8 cellular contexts compared by ENCODE assay signal in genomic region chr1:64663654-64664053, GRCh38.
DNase-seq lines count a peak whose midpoint lies in the region; ATAC-seq and TF ChIP-seq lines count a peak whose summit lies in the region.

No MANE protein-coding gene starts in this region.

- in situ Hi-C loops in GM13977 (cut with MboI; ENCODE audit: low pct_unique_long_range_greater_than_20kb, low sequenced_read_pairs, unreplicated experiment) (loop anchor here (25.0 kb wide), 1 partner anchor 401 kb away; no protein-coding TSS in a partner anchor), Panc1 (cut with HindIII; ENCODE audit: low pct_unique_long_range_greater_than_20kb, low sequenced_read_pairs) (no loop called here), G401 (cut with HindIII; ENCODE audit: low sequenced_read_pairs) (no loop called here)

- intact Hi-C loops in Panc1 (cut with micrococcal nuclease; ENCODE audit: unreplicated experiment): no loop called here

- TF ChIP-seq CTCF in BE2C (IDR thresholded peaks at IDR 0.05; ENCODE audit: low read depth, low read length) (peak; percentile 36), GM13977 (IDR thresholded peaks at IDR 0.05; ENCODE audit: extremely low read depth, insufficient read depth, missing control alignments) (peak; percentile 31), Panc1 (IDR thresholded peaks at IDR 0.05) (peak; percentile 50), foreskin fibroblast (IDR thresholded peaks at IDR 0.05; ENCODE audit: low read depth, low read length) (peak; percentile 19)

- H3K27me3 ChIP-seq in BE2C (no peaks in the 10 kb centered on the region), Panc1 (ENCODE audit: control insufficient read depth, insufficient read depth, low read length) (no peaks in the 10 kb centered on the region)

- H3K27ac ChIP-seq in Panc1 (ENCODE audit: low read length): no peak overlapping the region

- no peaks in the 10 kb centered on the region for H3K4me1 ChIP-seq in BE2C
- H3K4me1 ChIP-seq in Panc1 (ENCODE audit: control insufficient read depth, insufficient read depth, low read length): no peaks in the 10 kb centered on the region

- H3K36me3 ChIP-seq in BE2C: no peaks in the 10 kb centered on the region
- H3K36me3 ChIP-seq in Panc1 (ENCODE audit: control insufficient read depth, insufficient read depth, low read length): peaks cover 15% of the 10 kb centered on the region

- peak; percentile 35 for DNase-seq in BE2C
- DNase-seq in GM13977 (ENCODE audit: low spot score): peak; percentile 7
- no peak for DNase-seq in Panc1 (ENCODE audit: low read depth, low spot score)
- DNase-seq in foreskin fibroblast: peak in 1 of 2 donors; percentile 10
- no peak for DNase-seq in G401 (ENCODE audit: low spot score)
- DNase-seq in NK-92 treated with Interleukin-12 subunit alpha and Interleukin-12 subunit beta, amount 100 ng/mL, for 24 hours (lab: John Stamatoyannopoulos, UW): no peak

- ATAC-seq in Panc1 (no peak), HG02840 (IDR thresholded peaks at IDR 0.05; ENCODE audit: low FRiP score, unreplicated experiment) (no peak), HG03460 (IDR thresholded peaks at IDR 0.05; ENCODE audit: unreplicated experiment) (no peak)

- no TSS peak for BruUV-seq in Panc1 (replicated peaks; lab: Mats Ljungman, UMichigan)

- H3K9me3 ChIP-seq in BE2C: no peaks in the 10 kb centered on the region
- H3K9me3 ChIP-seq in Panc1 (ENCODE audit: control insufficient read depth, insufficient read depth, low read depth, low read length): no peaks in the 10 kb centered on the region

- POLR2A ChIA-PET in Panc1 (lab: Charles Lee): interaction anchor here (0.6 kb wide), 1 partner anchor 346 kb away, joined by 9 read pairs; no protein-coding TSS in a partner anchor

- no peak overlapping the region for H3K4me3 ChIP-seq in BE2C (ENCODE audit: low read depth, low read length)
- no peak overlapping the region for H3K4me3 ChIP-seq in Panc1 (ENCODE audit: low read depth in 2 of 2, low read length in 2 of 2)
- no peak overlapping the region for H3K4me3 ChIP-seq in foreskin fibroblast (ENCODE audit: low read depth in 1 of 2, low read length in 2 of 2)

- CTCF ChIA-PET in Panc1 (lab: Charles Lee): no interaction called here

Comparison
In these comparisons a context has a peak if more than half of its experiments do, and no peak if none do; other contexts are left out.
1. DNase-seq: peak in BE2C (single experiment) and GM13977 (single experiment); none in Panc1 (single experiment), G401 (single experiment) and NK-92 treated with Interleukin-12 subunit alpha and Interleukin-12 subunit beta, amount 100 ng/mL, for 24 hours (single experiment).
2. Peak in every context shown above with its lines, with median percentiles within 50 percentile points of each other: CTCF ChIP-seq.